ENCODE assay signal across 30 cellular contexts in genomic region chr2:156867201-156867600, GRCh38.
"Had no signal": no experiment of that assay in that cellular context is flagged by ENCODE, and none has a peak within 500 bp of the region (broad histone marks: within the 10 kb centered on the region; RNA-seq: fewer than 3 reads in every experiment).

No MANE protein-coding gene starts in this region.

- ATAC-seq: activated CD4-positive, CD25-positive, alpha-beta regulatory T cell treated with anti-CD3 and anti-CD28 coated beads, Interleukin-2, amount 50 U/mL, for 24 hours; activated T-cell treated with anti-CD3 and anti-CD28 coated beads, Interleukin-2, amount 50 U/mL, for 72 hours; esophagus mucosa; heart left ventricle; left colon; right lobe of liver; stimulated activated effector memory CD8-positive, alpha-beta T cell treated with anti-CD3 and anti-CD28 coated beads, Interleukin-12 subunit alpha, Interleukin-12 subunit beta, amount 100 ng/mL, for 72 hours had no signal

- H3K79me2 ChIP-seq: parathyroid adenoma had no signal

- H3K4me1 Mint-ChIP-seq: activated CD4-positive, alpha-beta memory T cell treated with anti-CD3 and anti-CD28 coated beads, Interleukin-2, amount 10 ng/mL, durations not matched to agents 7 days and 5 days; activated CD4-positive, alpha-beta T cell treated with anti-CD3 and anti-CD28 coated beads, Interleukin-2, amount 10 ng/mL, durations not matched to agents 24 days and 14 days; activated naive CD8-positive, alpha-beta T cell treated with anti-CD3 and anti-CD28 coated beads, Interleukin-2, amount 10 ng/mL, durations not matched to agents 7 days and 5 days; nephron progenitor cell; stimulated activated effector memory CD8-positive, alpha-beta T cell treated with anti-CD3 and anti-CD28 coated beads, Interleukin-12 subunit alpha, Interleukin-12 subunit beta, amount 100 ng/mL, for 72 hours had no signal

- H3K4me3 ChIP-seq: heart left ventricle, right lobe of liver, stomach, suprapubic skin, transverse colon had no signal

- FAIRE-seq: small intestine, urothelium cell line had no signal

- H2AFZ ChIP-seq: parathyroid adenoma had no signal

- H3K4me3 Mint-ChIP-seq: activated CD4-positive, alpha-beta memory T cell treated with anti-CD3 and anti-CD28 coated beads, Interleukin-2, amount 10 ng/mL, durations not matched to agents 7 days and 5 days; activated CD4-positive, alpha-beta T cell treated with anti-CD3 and anti-CD28 coated beads, Interleukin-2, amount 10 ng/mL, durations not matched to agents 24 days and 14 days; activated naive CD4-positive, alpha-beta T cell treated with anti-CD3 and anti-CD28 coated beads for 36 hours; activated naive CD8-positive, alpha-beta T cell treated with anti-CD3 and anti-CD28 coated beads, Interleukin-2, amount 10 ng/mL, durations not matched to agents 7 days and 5 days; activated T-cell treated with anti-CD3 and anti-CD28 coated beads, Interleukin-2, amount 50 U/mL, for 72 hours; brain; nephron progenitor cell; stimulated activated effector memory CD8-positive, alpha-beta T cell treated with anti-CD3 and anti-CD28 coated beads, Interleukin-12 subunit alpha, Interleukin-12 subunit beta, amount 100 ng/mL, for 72 hours; T-helper 2 cell treated with Interferon-gamma antibody and Interleukin-4, amounts not matched to agents 5 μg/mL and 100 μg/mL, for 36 hours had no signal

- H3K27ac Mint-ChIP-seq: activated CD4-positive, alpha-beta memory T cell treated with anti-CD3 and anti-CD28 coated beads, Interleukin-2, amount 10 ng/mL, durations not matched to agents 7 days and 5 days; activated CD4-positive, alpha-beta T cell treated with anti-CD3 and anti-CD28 coated beads, Interleukin-2, amount 10 ng/mL, durations not matched to agents 24 days and 14 days; activated naive CD4-positive, alpha-beta T cell treated with anti-CD3 and anti-CD28 coated beads for 36 hours; activated naive CD8-positive, alpha-beta T cell treated with anti-CD3 and anti-CD28 coated beads, Interleukin-2, amount 10 ng/mL, durations not matched to agents 7 days and 5 days; activated T-cell treated with anti-CD3 and anti-CD28 coated beads, Interleukin-2, amount 50 U/mL, for 72 hours; nephron progenitor cell; stimulated activated effector memory CD8-positive, alpha-beta T cell treated with anti-CD3 and anti-CD28 coated beads, Interleukin-12 subunit alpha, Interleukin-12 subunit beta, amount 100 ng/mL, for 72 hours; T-helper 2 cell treated with Interferon-gamma antibody and Interleukin-4, amounts not matched to agents 5 μg/mL and 100 μg/mL, for 36 hours had no signal

- H3K36me3 ChIP-seq: heart left ventricle, right lobe of liver, stomach, suprapubic skin, transverse colon had no signal

- H3K4me1 ChIP-seq: heart left ventricle, parathyroid adenoma, right lobe of liver, transverse colon had no signal

- H3K27ac ChIP-seq: heart left ventricle, parathyroid adenoma, right lobe of liver, stomach, suprapubic skin, transverse colon, VCaP had no signal

- DNase-seq: activated CD4-positive, alpha-beta memory T cell treated with anti-CD3 and anti-CD28 coated beads, Interleukin-2, amount 10 ng/mL, durations not matched to agents 7 days and 5 days; activated CD4-positive, alpha-beta T cell treated with anti-CD3 and anti-CD28 coated beads, Interleukin-2, amount 10 ng/mL, durations not matched to agents 24 days and 14 days; activated effector memory CD4-positive, alpha-beta T cell treated with Interleukin-2 at 50 U/mL for 16 hours; activated naive CD4-positive, alpha-beta T cell treated with anti-CD3 and anti-CD28 coated beads for 36 hours; activated naive CD8-positive, alpha-beta T cell treated with anti-CD3 and anti-CD28 coated beads, Interleukin-2, amount 10 ng/mL, durations not matched to agents 7 days and 5 days; activated T-cell treated with anti-CD3 and anti-CD28 coated beads, Interleukin-2, amount 50 U/mL, for 72 hours; amygdala; central memory CD4-positive, alpha-beta T cell; dermis blood vessel endothelial cell; effector memory CD4-positive, alpha-beta T cell; heart left ventricle; islet precursor cell; left colon; mesenchymal stem cell; nephron progenitor cell; nucleus accumbens; right lobe of liver; small intestine; stimulated activated CD4-positive, alpha-beta T cell treated with anti-CD3 and anti-CD28 coated beads, Interleukin-2, amount 100 ng/mL, for 24 hours; stomach; transverse colon had no signal

- H3K9ac ChIP-seq: parathyroid adenoma had no signal

- H3K27me3 ChIP-seq: heart left ventricle, right lobe of liver, stomach, suprapubic skin, transverse colon had no signal

- H3K27me3 Mint-ChIP-seq: activated naive CD8-positive, alpha-beta T cell treated with anti-CD3 and anti-CD28 coated beads, Interleukin-2, amount 10 ng/mL, durations not matched to agents 7 days and 5 days had no signal

- H3K9me3 ChIP-seq: heart left ventricle, right lobe of liver, stomach, suprapubic skin, transverse colon had no signal

- H3K9me3 Mint-ChIP-seq: activated CD4-positive, alpha-beta memory T cell treated with anti-CD3 and anti-CD28 coated beads, Interleukin-2, amount 10 ng/mL, durations not matched to agents 7 days and 5 days; activated CD4-positive, alpha-beta T cell treated with anti-CD3 and anti-CD28 coated beads, Interleukin-2, amount 10 ng/mL, durations not matched to agents 24 days and 14 days; activated naive CD8-positive, alpha-beta T cell treated with anti-CD3 and anti-CD28 coated beads, Interleukin-2, amount 10 ng/mL, durations not matched to agents 7 days and 5 days; activated T-cell treated with anti-CD3 and anti-CD28 coated beads, Interleukin-2, amount 50 U/mL, for 72 hours; nephron progenitor cell; T-helper 2 cell treated with Interferon-gamma antibody and Interleukin-4, amounts not matched to agents 5 μg/mL and 100 μg/mL, for 36 hours had no signal

- H3K36me3 Mint-ChIP-seq: activated naive CD8-positive, alpha-beta T cell treated with anti-CD3 and anti-CD28 coated beads, Interleukin-2, amount 10 ng/mL, durations not matched to agents 7 days and 5 days; brain; stimulated activated effector memory CD8-positive, alpha-beta T cell treated with anti-CD3 and anti-CD28 coated beads, Interleukin-12 subunit alpha, Interleukin-12 subunit beta, amount 100 ng/mL, for 72 hours had no signal
